In the genomic region with DNA sequence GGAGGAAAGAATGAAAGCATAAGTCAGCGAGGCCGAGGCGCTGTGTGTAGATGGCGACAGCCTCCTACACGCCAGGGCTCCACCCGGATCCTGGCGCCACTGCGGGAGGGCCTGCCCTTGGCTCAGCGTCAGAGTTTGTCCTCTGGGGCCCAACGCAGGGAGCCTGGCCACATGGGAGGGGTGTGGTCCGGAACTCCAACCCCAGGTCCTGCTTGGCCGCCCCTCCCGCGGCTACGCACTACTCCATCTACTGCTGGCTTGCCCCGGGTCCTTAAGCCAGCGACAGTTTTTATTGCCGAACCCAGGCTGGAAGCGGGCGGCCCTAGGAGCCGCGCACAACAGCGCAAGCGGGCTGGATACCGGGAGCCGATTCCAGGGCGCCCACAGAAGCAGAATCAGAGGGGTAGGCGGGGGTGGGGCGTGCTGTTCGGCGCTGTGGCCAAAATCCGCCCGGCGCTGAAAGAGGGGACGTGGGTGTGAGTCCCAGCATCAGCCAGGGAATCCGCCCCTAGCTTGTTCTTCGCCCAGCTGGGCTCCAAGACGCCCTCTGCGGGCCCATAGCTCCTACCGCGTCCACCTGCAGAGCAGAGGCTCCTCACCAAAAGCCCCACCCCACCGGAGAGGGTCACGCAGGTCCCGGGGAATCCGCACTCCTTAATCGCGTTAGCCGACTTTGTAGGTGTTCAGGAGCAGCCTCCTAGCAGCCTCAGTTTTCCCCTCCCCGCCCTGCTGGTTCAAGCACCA, we compare ENCODE assay signal across 1 cellular context.
A peak's percentile ranks its signal among the peaks of the same experiment; 100 is the strongest.
TF ChIP-seq lines count a peak whose summit lies in the region.

No MANE protein-coding gene starts in this region.

TF ChIP-seq in HepG2, 621 proteins besides CTCF, POLR2A, EP300 and RAD21 (continued from another document and continues in another):
- TF ChIP-seq, protein P1, sequence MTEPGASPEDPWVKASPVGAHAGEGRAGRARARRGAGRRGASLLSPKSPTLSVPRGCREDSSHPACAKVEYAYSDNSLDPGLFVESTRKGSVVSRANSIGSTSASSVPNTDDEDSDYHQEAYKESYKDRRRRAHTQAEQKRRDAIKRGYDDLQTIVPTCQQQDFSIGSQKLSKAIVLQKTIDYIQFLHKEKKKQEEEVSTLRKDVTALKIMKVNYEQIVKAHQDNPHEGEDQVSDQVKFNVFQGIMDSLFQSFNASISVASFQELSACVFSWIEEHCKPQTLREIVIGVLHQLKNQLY (CRISPR knock-in tag; IDR thresholded peaks at IDR 0.05): peak; percentile 88
- TF ChIP-seq HMG20B (CRISPR knock-in tag; conservative IDR thresholded peaks at IDR 0.05): 0 out of 2 replicates have a peak, but pooled peaks have one; percentile 5
- 0 out of 2 replicates have a peak, but pooled peaks have one; percentile 21 for TF ChIP-seq KLF13 (CRISPR knock-in tag; IDR thresholded peaks at IDR 0.05)
- TF ChIP-seq ZNF598 (CRISPR knock-in tag; IDR thresholded peaks at IDR 0.05; ENCODE audit: borderline replicate concordance): 0 out of 2 replicates have a peak, but pooled peaks have one; percentile 25
- TF ChIP-seq, protein P2, sequence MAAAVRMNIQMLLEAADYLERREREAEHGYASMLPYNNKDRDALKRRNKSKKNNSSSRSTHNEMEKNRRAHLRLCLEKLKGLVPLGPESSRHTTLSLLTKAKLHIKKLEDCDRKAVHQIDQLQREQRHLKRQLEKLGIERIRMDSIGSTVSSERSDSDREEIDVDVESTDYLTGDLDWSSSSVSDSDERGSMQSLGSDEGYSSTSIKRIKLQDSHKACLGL (CRISPR knock-in tag; IDR thresholded peaks at IDR 0.05): peak; percentile 65; the same call in 1 of the 2 replicates
- TF ChIP-seq HES4 (CRISPR knock-in tag; IDR thresholded peaks at IDR 0.05; ENCODE audit: borderline replicate concordance): 0 out of 2 replicates have a peak, but pooled peaks have one; percentile 4
- TF ChIP-seq, protein P3, sequence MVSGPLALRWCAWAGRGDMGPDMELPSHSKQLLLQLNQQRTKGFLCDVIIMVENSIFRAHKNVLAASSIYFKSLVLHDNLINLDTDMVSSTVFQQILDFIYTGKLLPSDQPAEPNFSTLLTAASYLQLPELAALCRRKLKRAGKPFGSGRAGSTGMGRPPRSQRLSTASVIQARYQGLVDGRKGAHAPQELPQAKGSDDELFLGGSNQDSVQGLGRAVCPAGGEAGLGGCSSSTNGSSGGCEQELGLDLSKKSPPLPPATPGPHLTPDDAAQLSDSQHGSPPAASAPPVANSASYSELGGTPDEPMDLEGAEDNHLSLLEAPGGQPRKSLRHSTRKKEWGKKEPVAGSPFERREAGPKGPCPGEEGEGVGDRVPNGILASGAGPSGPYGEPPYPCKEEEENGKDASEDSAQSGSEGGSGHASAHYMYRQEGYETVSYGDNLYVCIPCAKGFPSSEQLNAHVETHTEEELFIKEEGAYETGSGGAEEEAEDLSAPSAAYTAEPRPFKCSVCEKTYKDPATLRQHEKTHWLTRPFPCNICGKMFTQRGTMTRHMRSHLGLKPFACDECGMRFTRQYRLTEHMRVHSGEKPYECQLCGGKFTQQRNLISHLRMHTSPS (CRISPR knock-in tag; IDR thresholded peaks at IDR 0.05; ENCODE audit: low read depth): 0 out of 2 replicates have a peak, but pooled peaks have one; percentile 28
- TF ChIP-seq BHLHE40 (IDR thresholded peaks at IDR 0.05; ENCODE audit: low read length): no peak
- TF ChIP-seq ERF (CRISPR knock-in tag; IDR thresholded peaks at IDR 0.05): no peak; the same call in 1 of the 2 replicates
- peak; percentile 34 for TF ChIP-seq SALL2 (CRISPR knock-in tag; IDR thresholded peaks at IDR 0.05)
- TF ChIP-seq TP53 (CRISPR knock-in tag; conservative IDR thresholded peaks at IDR 0.05): no peak
- TF ChIP-seq, protein P4, sequence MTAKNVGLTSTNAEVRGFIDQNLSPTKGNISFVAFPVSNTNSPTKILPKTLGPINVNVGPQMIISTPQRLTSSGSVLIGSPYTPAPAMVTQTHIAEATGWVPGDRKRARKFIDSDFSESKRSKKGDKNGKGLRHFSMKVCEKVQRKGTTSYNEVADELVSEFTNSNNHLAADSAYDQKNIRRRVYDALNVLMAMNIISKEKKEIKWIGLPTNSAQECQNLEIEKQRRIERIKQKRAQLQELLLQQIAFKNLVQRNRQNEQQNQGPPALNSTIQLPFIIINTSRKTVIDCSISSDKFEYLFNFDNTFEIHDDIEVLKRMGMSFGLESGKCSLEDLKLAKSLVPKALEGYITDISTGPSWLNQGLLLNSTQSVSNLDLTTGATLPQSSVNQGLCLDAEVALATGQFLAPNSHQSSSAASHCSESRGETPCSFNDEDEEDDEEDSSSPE (CRISPR knock-in tag; IDR thresholded peaks at IDR 0.05): peak; percentile 83
- TF ChIP-seq, protein P5, sequence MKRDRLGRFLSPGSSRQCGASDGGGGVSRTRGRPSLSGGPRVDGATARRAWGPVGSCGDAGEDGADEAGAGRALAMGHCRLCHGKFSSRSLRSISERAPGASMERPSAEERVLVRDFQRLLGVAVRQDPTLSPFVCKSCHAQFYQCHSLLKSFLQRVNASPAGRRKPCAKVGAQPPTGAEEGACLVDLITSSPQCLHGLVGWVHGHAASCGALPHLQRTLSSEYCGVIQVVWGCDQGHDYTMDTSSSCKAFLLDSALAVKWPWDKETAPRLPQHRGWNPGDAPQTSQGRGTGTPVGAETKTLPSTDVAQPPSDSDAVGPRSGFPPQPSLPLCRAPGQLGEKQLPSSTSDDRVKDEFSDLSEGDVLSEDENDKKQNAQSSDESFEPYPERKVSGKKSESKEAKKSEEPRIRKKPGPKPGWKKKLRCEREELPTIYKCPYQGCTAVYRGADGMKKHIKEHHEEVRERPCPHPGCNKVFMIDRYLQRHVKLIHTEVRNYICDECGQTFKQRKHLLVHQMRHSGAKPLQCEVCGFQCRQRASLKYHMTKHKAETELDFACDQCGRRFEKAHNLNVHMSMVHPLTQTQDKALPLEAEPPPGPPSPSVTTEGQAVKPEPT (CRISPR knock-in tag; IDR thresholded peaks at IDR 0.05; ENCODE audit: low read depth): no peak
- TF ChIP-seq, protein P6, sequence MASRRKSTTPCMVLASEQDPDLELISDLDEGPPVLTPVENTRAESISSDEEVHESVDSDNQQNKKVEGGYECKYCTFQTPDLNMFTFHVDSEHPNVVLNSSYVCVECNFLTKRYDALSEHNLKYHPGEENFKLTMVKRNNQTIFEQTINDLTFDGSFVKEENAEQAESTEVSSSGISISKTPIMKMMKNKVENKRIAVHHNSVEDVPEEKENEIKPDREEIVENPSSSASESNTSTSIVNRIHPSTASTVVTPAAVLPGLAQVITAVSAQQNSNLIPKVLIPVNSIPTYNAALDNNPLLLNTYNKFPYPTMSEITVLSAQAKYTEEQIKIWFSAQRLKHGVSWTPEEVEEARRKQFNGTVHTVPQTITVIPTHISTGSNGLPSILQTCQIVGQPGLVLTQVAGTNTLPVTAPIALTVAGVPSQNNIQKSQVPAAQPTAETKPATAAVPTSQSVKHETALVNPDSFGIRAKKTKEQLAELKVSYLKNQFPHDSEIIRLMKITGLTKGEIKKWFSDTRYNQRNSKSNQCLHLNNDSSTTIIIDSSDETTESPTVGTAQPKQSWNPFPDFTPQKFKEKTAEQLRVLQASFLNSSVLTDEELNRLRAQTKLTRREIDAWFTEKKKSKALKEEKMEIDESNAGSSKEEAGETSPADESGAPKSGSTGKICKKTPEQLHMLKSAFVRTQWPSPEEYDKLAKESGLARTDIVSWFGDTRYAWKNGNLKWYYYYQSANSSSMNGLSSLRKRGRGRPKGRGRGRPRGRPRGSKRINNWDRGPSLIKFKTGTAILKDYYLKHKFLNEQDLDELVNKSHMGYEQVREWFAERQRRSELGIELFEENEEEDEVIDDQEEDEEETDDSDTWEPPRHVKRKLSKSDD (CRISPR knock-in tag; IDR thresholded peaks at IDR 0.05; ENCODE audit: low read depth): 0 out of 2 replicates have a peak, but pooled peaks have one; percentile 50
- peak; percentile 43; the same call in 1 of the 2 replicates for TF ChIP-seq FOXA3 (CRISPR knock-in tag; IDR thresholded peaks at IDR 0.05)
- peak; percentile 77 for TF ChIP-seq SRY (CRISPR knock-in tag; IDR thresholded peaks at IDR 0.05)
- TF ChIP-seq ZNF768 (CRISPR knock-in tag; IDR thresholded peaks at IDR 0.05): peak; percentile 65; the same call in 1 of the 2 replicates
- peak; percentile 21; the same call in 1 of the 2 replicates for TF ChIP-seq GFI1 (CRISPR knock-in tag; IDR thresholded peaks at IDR 0.05; ENCODE audit: borderline replicate concordance)
- TF ChIP-seq ZNF205 (CRISPR knock-in tag; IDR thresholded peaks at IDR 0.05): 0 out of 2 replicates have a peak, but pooled peaks have one; percentile 21
- TF ChIP-seq HOXA3 (CRISPR knock-in tag; IDR thresholded peaks at IDR 0.05): peak; percentile 72
- no peak for TF ChIP-seq ATM (IDR thresholded peaks at IDR 0.05; ENCODE audit: borderline replicate concordance)
- no peak for TF ChIP-seq SRSF4 (IDR thresholded peaks at IDR 0.05; ENCODE audit: low read depth, low read length, poor library complexity, severe bottlenecking)
- TF ChIP-seq, protein P7, sequence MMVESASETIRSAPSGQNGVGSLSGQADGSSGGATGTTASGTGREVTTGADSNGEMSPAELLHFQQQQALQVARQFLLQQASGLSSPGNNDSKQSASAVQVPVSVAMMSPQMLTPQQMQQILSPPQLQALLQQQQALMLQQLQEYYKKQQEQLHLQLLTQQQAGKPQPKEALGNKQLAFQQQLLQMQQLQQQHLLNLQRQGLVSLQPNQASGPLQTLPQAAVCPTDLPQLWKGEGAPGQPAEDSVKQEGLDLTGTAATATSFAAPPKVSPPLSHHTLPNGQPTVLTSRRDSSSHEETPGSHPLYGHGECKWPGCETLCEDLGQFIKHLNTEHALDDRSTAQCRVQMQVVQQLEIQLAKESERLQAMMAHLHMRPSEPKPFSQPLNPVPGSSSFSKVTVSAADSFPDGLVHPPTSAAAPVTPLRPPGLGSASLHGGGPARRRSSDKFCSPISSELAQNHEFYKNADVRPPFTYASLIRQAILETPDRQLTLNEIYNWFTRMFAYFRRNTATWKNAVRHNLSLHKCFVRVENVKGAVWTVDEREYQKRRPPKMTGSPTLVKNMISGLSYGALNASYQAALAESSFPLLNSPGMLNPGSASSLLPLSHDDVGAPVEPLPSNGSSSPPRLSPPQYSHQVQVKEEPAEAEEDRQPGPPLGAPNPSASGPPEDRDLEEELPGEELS (CRISPR knock-in tag; IDR thresholded peaks at IDR 0.05): peak; percentile 69
- peak; percentile 82 for TF ChIP-seq MXD4 (CRISPR knock-in tag; IDR thresholded peaks at IDR 0.05)
- TF ChIP-seq, protein P8, sequence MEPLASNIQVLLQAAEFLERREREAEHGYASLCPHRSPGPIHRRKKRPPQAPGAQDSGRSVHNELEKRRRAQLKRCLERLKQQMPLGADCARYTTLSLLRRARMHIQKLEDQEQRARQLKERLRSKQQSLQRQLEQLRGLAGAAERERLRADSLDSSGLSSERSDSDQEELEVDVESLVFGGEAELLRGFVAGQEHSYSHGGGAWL (CRISPR knock-in tag; IDR thresholded peaks at IDR 0.05): peak; percentile 82; the same call in 1 of the 2 replicates
- TF ChIP-seq ISL2 (CRISPR knock-in tag; IDR thresholded peaks at IDR 0.05): peak; percentile 19; the same call in 1 of the 2 replicates
- TF ChIP-seq TARDBP (CRISPR knock-in tag; IDR thresholded peaks at IDR 0.05): peak; percentile 65
- peak; percentile 80 for TF ChIP-seq GABPB1 (CRISPR knock-in tag; IDR thresholded peaks at IDR 0.05)
- peak; percentile 8 for TF ChIP-seq MED8 (CRISPR knock-in tag; IDR thresholded peaks at IDR 0.05; ENCODE audit: insufficient replicate concordance)
- TF ChIP-seq PCBP1 (IDR thresholded peaks at IDR 0.05; ENCODE audit: borderline replicate concordance, low read depth, low read length): peak; percentile 42; the same call in 1 of the 2 replicates
- peak; percentile 45; the same call in 1 of the 2 replicates for TF ChIP-seq ZNF274 (CRISPR knock-in tag; IDR thresholded peaks at IDR 0.05)
- peak; percentile 58 for TF ChIP-seq PTBP1 (IDR thresholded peaks at IDR 0.05; ENCODE audit: low read depth, low read length, poor library complexity, severe bottlenecking)
- no peak for TF ChIP-seq ZBTB42 (CRISPR knock-in tag; IDR thresholded peaks at IDR 0.05)
- TF ChIP-seq, protein P9, sequence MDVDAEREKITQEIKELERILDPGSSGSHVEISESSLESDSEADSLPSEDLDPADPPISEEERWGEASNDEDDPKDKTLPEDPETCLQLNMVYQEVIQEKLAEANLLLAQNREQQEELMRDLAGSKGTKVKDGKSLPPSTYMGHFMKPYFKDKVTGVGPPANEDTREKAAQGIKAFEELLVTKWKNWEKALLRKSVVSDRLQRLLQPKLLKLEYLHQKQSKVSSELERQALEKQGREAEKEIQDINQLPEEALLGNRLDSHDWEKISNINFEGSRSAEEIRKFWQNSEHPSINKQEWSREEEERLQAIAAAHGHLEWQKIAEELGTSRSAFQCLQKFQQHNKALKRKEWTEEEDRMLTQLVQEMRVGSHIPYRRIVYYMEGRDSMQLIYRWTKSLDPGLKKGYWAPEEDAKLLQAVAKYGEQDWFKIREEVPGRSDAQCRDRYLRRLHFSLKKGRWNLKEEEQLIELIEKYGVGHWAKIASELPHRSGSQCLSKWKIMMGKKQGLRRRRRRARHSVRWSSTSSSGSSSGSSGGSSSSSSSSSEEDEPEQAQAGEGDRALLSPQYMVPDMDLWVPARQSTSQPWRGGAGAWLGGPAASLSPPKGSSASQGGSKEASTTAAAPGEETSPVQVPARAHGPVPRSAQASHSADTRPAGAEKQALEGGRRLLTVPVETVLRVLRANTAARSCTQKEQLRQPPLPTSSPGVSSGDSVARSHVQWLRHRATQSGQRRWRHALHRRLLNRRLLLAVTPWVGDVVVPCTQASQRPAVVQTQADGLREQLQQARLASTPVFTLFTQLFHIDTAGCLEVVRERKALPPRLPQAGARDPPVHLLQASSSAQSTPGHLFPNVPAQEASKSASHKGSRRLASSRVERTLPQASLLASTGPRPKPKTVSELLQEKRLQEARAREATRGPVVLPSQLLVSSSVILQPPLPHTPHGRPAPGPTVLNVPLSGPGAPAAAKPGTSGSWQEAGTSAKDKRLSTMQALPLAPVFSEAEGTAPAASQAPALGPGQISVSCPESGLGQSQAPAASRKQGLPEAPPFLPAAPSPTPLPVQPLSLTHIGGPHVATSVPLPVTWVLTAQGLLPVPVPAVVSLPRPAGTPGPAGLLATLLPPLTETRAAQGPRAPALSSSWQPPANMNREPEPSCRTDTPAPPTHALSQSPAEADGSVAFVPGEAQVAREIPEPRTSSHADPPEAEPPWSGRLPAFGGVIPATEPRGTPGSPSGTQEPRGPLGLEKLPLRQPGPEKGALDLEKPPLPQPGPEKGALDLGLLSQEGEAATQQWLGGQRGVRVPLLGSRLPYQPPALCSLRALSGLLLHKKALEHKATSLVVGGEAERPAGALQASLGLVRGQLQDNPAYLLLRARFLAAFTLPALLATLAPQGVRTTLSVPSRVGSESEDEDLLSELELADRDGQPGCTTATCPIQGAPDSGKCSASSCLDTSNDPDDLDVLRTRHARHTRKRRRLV (CRISPR knock-in tag; IDR thresholded peaks at IDR 0.05): no peak
- TF ChIP-seq, protein P10, sequence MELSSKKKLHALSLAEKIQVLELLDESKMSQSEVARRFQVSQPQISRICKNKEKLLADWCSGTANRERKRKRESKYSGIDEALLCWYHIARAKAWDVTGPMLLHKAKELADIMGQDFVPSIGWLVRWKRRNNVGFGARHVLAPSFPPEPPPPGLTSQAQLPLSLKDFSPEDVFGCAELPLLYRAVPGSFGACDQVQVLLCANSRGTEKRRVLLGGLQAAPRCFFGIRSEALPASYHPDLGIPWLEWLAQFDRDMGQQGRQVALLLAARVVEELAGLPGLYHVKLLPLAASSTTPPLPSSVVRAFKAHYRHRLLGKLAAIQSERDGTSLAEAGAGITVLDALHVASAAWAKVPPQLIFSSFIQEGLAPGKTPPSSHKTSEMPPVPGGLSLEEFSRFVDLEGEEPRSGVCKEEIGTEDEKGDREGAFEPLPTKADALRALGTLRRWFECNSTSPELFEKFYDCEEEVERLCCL (CRISPR knock-in tag; IDR thresholded peaks at IDR 0.05; ENCODE audit: borderline replicate concordance): peak; percentile 67; the same call in 1 of the 2 replicates
- no peak for TF ChIP-seq ZNF605 (CRISPR knock-in tag; IDR thresholded peaks at IDR 0.05)
- TF ChIP-seq ZNF775 (CRISPR knock-in tag; IDR thresholded peaks at IDR 0.05; ENCODE audit: borderline replicate concordance): peak; percentile 54; the same call in 1 of the 2 replicates
- TF ChIP-seq SIX1 (CRISPR knock-in tag; IDR thresholded peaks at IDR 0.05; ENCODE audit: borderline replicate concordance): no peak
